In genomic region chr2:199455533-199456382, GRCh38 we compare ENCODE assay signal across 1 cellular context.
TF ChIP-seq lines count a peak whose summit lies in the region.

No MANE protein-coding gene starts in this region.

TF ChIP-seq in K562, 482 proteins besides CTCF, POLR2A, EP300 and RAD21 (continued from another document and continues in another):
- no peak for TF ChIP-seq SRSF7 (optimal IDR thresholded peaks at IDR 0.05; ENCODE audit: low read depth, low read length)
- peak; percentile 77; the same call in 1 of the 2 replicates for TF ChIP-seq ELF2 (CRISPR knock-in tag; IDR thresholded peaks at IDR 0.05)
- TF ChIP-seq HSF4 (CRISPR knock-in tag; IDR thresholded peaks at IDR 0.05; ENCODE audit: borderline replicate concordance), result no peak
- TF ChIP-seq CTBP1 (IDR thresholded peaks at IDR 0.05; ENCODE audit: borderline replicate concordance), result peak; percentile 66; the same call in 1 of the 2 replicates
- peak; percentile 69 for TF ChIP-seq DPF2 (IDR thresholded peaks at IDR 0.05)
- 0 out of 2 replicates have a peak, but pooled peaks have one; percentile 15 for TF ChIP-seq ZKSCAN1 (IDR thresholded peaks at IDR 0.05; ENCODE audit: low read depth, low read length)
- no peak for TF ChIP-seq E2F4 (CRISPR knock-in tag; IDR thresholded peaks at IDR 0.05; ENCODE audit: low read depth)
- peak; percentile 71 for TF ChIP-seq GATA2 (CRISPR knock-in tag; IDR thresholded peaks at IDR 0.05)
- TF ChIP-seq TEAD4 (IDR thresholded peaks at IDR 0.05; ENCODE audit: low read length), result peak; percentile 80
- TF ChIP-seq TEAD4 (CRISPR knock-in tag; IDR thresholded peaks at IDR 0.05; ENCODE audit: borderline replicate concordance), result no peak
- peak; percentile 54; the same call in 1 of the 2 replicates for TF ChIP-seq SMARCA4 (IDR thresholded peaks at IDR 0.05)
- no peak for TF ChIP-seq CTCFL (IDR thresholded peaks at IDR 0.05; ENCODE audit: borderline replicate concordance, insufficient read depth, low read depth, low read length, poor library complexity, severe bottlenecking)
- TF ChIP-seq CHD7 (IDR thresholded peaks at IDR 0.05; ENCODE audit: low read depth, low read length), result no peak
- no peak for TF ChIP-seq ETV6 (IDR thresholded peaks at IDR 0.05; ENCODE audit: borderline replicate concordance in 1 of 2, low read depth in 2 of 2, low read length in 1 of 2)
- TF ChIP-seq ETV6 (CRISPR knock-in tag; IDR thresholded peaks at IDR 0.05; ENCODE audit: borderline replicate concordance), result no peak
- TF ChIP-seq E2F3 (CRISPR knock-in tag; IDR thresholded peaks at IDR 0.05), result 0 out of 2 replicates have a peak, but pooled peaks have one; percentile 31
- peak; percentile 87 for TF ChIP-seq ELF1 (tag; IDR thresholded peaks at IDR 0.05)
- TF ChIP-seq THRAP3 (IDR thresholded peaks at IDR 0.05; ENCODE audit: borderline replicate concordance), result no peak
- peak in 1 of 2 experiments; percentile 27; a peak in 2 of 4 replicates for TF ChIP-seq SIX5 (IDR thresholded peaks at IDR 0.05; ENCODE audit: borderline replicate concordance in 1 of 2, insufficient read depth in 1 of 2, low read depth in 1 of 2, low read length in 2 of 2)
- no peak for TF ChIP-seq ZNF76 (CRISPR knock-in tag; IDR thresholded peaks at IDR 0.05; ENCODE audit: borderline replicate concordance)
- peak; percentile 51 for TF ChIP-seq MTA2 (IDR thresholded peaks at IDR 0.05; ENCODE audit: low read depth)
- no peak for TF ChIP-seq ZBTB9 (CRISPR knock-in tag; IDR thresholded peaks at IDR 0.05)
- TF ChIP-seq FOXO4 (CRISPR knock-in tag; IDR thresholded peaks at IDR 0.05), result no peak
- no peak for TF ChIP-seq REST (CRISPR knock-in tag; IDR thresholded peaks at IDR 0.05; ENCODE audit: low read depth)
- TF ChIP-seq ZNF696 (CRISPR knock-in tag; conservative IDR thresholded peaks at IDR 0.05), result no peak
- TF ChIP-seq ZNF561 (CRISPR knock-in tag; conservative IDR thresholded peaks at IDR 0.05), result no peak
- TF ChIP-seq DEAF1 (CRISPR knock-in tag; IDR thresholded peaks at IDR 0.05), result no peak
- peak; percentile 81 for TF ChIP-seq ZFX (CRISPR knock-in tag; IDR thresholded peaks at IDR 0.05)
- TF ChIP-seq SETDB1 (IDR thresholded peaks at IDR 0.05; ENCODE audit: low read length), result no peak
- no peak for TF ChIP-seq EHMT2 (IDR thresholded peaks at IDR 0.05)
- TF ChIP-seq ATF7 (IDR thresholded peaks at IDR 0.05), result no peak; the same call in 1 of the 2 replicates
- peak; percentile 61; the same call in 1 of the 2 replicates for TF ChIP-seq TAL1 (IDR thresholded peaks at IDR 0.05)
- no peak for TF ChIP-seq ATF1 (CRISPR knock-in tag; IDR thresholded peaks at IDR 0.05)
- TF ChIP-seq ATF1 (tag; IDR thresholded peaks at IDR 0.05), result peak; percentile 58
